Comparison of ENCODE assay signal across 8 cellular contexts in the genomic region with DNA sequence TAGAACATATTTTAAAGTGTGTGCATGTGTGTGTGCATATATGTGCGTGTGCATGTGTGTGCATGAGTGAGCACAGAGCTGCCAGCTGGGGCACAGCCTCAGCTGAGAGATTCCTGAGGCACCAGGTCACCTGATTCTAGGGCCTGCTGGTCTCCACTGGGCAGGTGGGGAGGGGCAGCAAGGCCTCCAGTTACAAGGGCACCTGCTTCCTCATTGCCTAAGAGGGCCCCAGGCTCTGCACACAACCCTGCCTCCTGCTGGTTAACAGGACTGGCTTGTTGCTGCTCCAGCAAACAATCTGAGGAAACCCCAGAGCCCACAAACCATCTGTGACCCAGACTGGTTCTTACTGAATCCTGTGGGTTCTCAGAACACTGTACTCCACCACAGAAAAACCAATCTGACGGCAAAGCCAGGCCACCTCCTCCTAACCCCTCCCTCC. TPM values are rescaled to one million over a fixed set of nuclear protein-coding genes. Genes with fewer than 3 reads are reported as not detected.
DNase-seq lines count a peak whose midpoint lies in the region; ATAC-seq and TF ChIP-seq lines count a peak whose summit lies in the region.

No MANE protein-coding gene starts in this region.

- no peaks in the 10 kb centered on the region for H3K36me3 ChIP-seq in HCT116 (ENCODE audit: control insufficient read depth in 1 of 2, insufficient read depth in 2 of 2, low read length in 2 of 2)
- peaks cover 3% of the 10 kb centered on the region; the same call in 1 of the 2 replicates for H3K36me3 ChIP-seq in Loucy (ENCODE audit: insufficient read depth, low read length)
- no peaks in the 10 kb centered on the region for H3K36me3 ChIP-seq in Panc1 (ENCODE audit: control insufficient read depth, insufficient read depth, low read length)

- TF ChIP-seq RAD21 in HCT116 (IDR thresholded peaks at IDR 0.05; ENCODE audit: low read depth), result 0 out of 2 replicates have a peak, but pooled peaks have one; percentile 33

- H2AFZ ChIP-seq in HCT116 (ENCODE audit: low read depth, low read length, poor library complexity, severe bottlenecking), result no peak overlapping the region
- H2AFZ ChIP-seq in Loucy (ENCODE audit: low read length), result no peak overlapping the region

- intact Hi-C loops in HCT116 (cut with micrococcal nuclease), result no loop called here
- intact Hi-C loops in Panc1 (cut with micrococcal nuclease; ENCODE audit: unreplicated experiment), result no loop called here
- intact Hi-C loops in activated T-helper 2 cell treated with anti-CD3 and anti-CD28 coated beads, Interferon-gamma antibody, Interleukin-2, Interleukin-4, amounts not matched to agents 10 μg/mL and 5 μg/mL and 100 μg/mL, durations not matched to agents 14 hours and 24 hours and 36 hours (cut with micrococcal nuclease), result loop anchor here (1.0 to 10.0 kb wide), 2 partner anchors 393 to 1209 kb away; a partner anchor contains a TSS

- CTCF ChIA-PET in HCT116 (lab: Charles Lee), result interaction anchor here (1.0 kb wide), 1 partner anchor 393 kb away, joined by 4 read pairs; no protein-coding TSS in a partner anchor
- CTCF ChIA-PET in Panc1 (lab: Charles Lee), result no interaction called here

- DNase-seq in GM12865 (ENCODE audit: low read depth), result peak; percentile 94
- DNase-seq in HCT116 (ENCODE audit: low read depth, low spot score), result no peak
- DNase-seq in Panc1 (ENCODE audit: low read depth, low spot score), result no peak
- DNase-seq in activated T-helper 2 cell treated with anti-CD3 and anti-CD28 coated beads, Interferon-gamma antibody, Interleukin-2, Interleukin-4, amounts not matched to agents 10 μg/mL and 5 μg/mL and 100 μg/mL, durations not matched to agents 14 hours and 24 hours and 36 hours (ENCODE audit: low spot score), result peak; percentile 77
- peak; percentile 87 for DNase-seq in iPS DF 19.7 (ENCODE audit: low read depth, low spot score)
- DNase-seq in stimulated activated CD8-positive, alpha-beta memory T cell treated with anti-CD3 and anti-CD28 coated beads, Interleukin-15, amount 100 ng/mL, for 48 hours (ENCODE audit: low read depth in 2 of 2), result peak; percentile 59
- DNase-seq in RKO (ENCODE audit: low spot score), result no peak

- no peaks in the 10 kb centered on the region for H3K36me3 Mint-ChIP-seq in activated T-helper 2 cell treated with anti-CD3 and anti-CD28 coated beads, Interferon-gamma antibody, Interleukin-2, Interleukin-4, amounts not matched to agents 10 μg/mL and 5 μg/mL and 100 μg/mL, durations not matched to agents 14 hours and 24 hours and 36 hours (ENCODE audit: low read depth)

- H3K79me2 ChIP-seq in HCT116 (ENCODE audit: insufficient read depth, low read length) (no peaks in the 10 kb centered on the region), Loucy (ENCODE audit: insufficient read depth, low read length) (no peaks in the 10 kb centered on the region)

- peaks cover 38% of the 10 kb centered on the region for H3K4me1 Mint-ChIP-seq in activated T-helper 2 cell treated with anti-CD3 and anti-CD28 coated beads, Interferon-gamma antibody, Interleukin-2, Interleukin-4, amounts not matched to agents 10 μg/mL and 5 μg/mL and 100 μg/mL, durations not matched to agents 14 hours and 24 hours and 36 hours (ENCODE audit: low read depth)

- no peaks in the 10 kb centered on the region for H4K20me1 ChIP-seq in HCT116 (ENCODE audit: insufficient read depth)
- no peaks in the 10 kb centered on the region for H4K20me1 ChIP-seq in Loucy (ENCODE audit: insufficient read depth, low read length, poor library complexity, severe bottlenecking)

- POLR2A ChIA-PET in HCT116 (lab: Charles Lee), result no interaction called here
- POLR2A ChIA-PET in Panc1 (lab: Charles Lee), result no interaction called here

- H3K9me3 Mint-ChIP-seq in activated T-helper 2 cell treated with anti-CD3 and anti-CD28 coated beads, Interferon-gamma antibody, Interleukin-2, Interleukin-4, amounts not matched to agents 10 μg/mL and 5 μg/mL and 100 μg/mL, durations not matched to agents 14 hours and 24 hours and 36 hours, result no peaks in the 10 kb centered on the region

- H3K27ac ChIP-seq in HCT116 (ENCODE audit: low read depth, low read length) (no peak overlapping the region; the same call in 1 of the 2 replicates), Panc1 (ENCODE audit: low read length) (no peak overlapping the region)

- RAD21 ChIA-PET in HCT116 (lab: Charles Lee; ENCODE audit: low non-redundant PET in 1 of 2, low total read pairs in 2 of 2, uncharacterized antibody in 2 of 2, unreplicated experiment in 2 of 2), result no interaction called here

- peaks cover 9 to 14% of the 10 kb centered on the region in 2 experiments for H3K4me1 ChIP-seq in HCT116 (ENCODE audit: control insufficient read depth in 1 of 2, insufficient read depth in 2 of 2, low read length in 2 of 2)
- H3K4me1 ChIP-seq in Loucy (ENCODE audit: insufficient read depth, low read length, poor library complexity, severe bottlenecking), result peaks cover 10% of the 10 kb centered on the region
- H3K4me1 ChIP-seq in Panc1 (ENCODE audit: control insufficient read depth, insufficient read depth, low read length), result no peaks in the 10 kb centered on the region

- peak; percentile 81 for ATAC-seq in HCT116
- no peak for ATAC-seq in Panc1

- H3K27me3 Mint-ChIP-seq in activated T-helper 2 cell treated with anti-CD3 and anti-CD28 coated beads, Interferon-gamma antibody, Interleukin-2, Interleukin-4, amounts not matched to agents 10 μg/mL and 5 μg/mL and 100 μg/mL, durations not matched to agents 14 hours and 24 hours and 36 hours (ENCODE audit: low read depth), result no peaks in the 10 kb centered on the region

- H3K9me2 ChIP-seq in HCT116 (ENCODE audit: insufficient read depth), result no peaks in the 10 kb centered on the region
- H3K9me2 ChIP-seq in Loucy (replicated peaks; ENCODE audit: low read depth, low read length), result no peaks in the 10 kb centered on the region

- no peaks in the 10 kb centered on the region for H3K9me3 ChIP-seq in HCT116 (ENCODE audit: control insufficient read depth in 1 of 2, insufficient read depth in 1 of 2, low read depth in 1 of 2, low read length in 2 of 2)
- no peaks in the 10 kb centered on the region for H3K9me3 ChIP-seq in Loucy (ENCODE audit: insufficient read depth, low read depth, low read length)
- H3K9me3 ChIP-seq in Panc1 (ENCODE audit: control insufficient read depth, insufficient read depth, low read depth, low read length), result no peaks in the 10 kb centered on the region

- H3K4me3 ChIP-seq in GM12865 (ENCODE audit: low read depth, low read length) (no peak overlapping the region), HCT116 (replicated peaks in 1 of 2; ENCODE audit: low read depth in 1 of 2, low read length in 2 of 2) (no peak overlapping the region), Loucy (ENCODE audit: low read length, poor library complexity, severe bottlenecking) (no peak overlapping the region), Panc1 (ENCODE audit: low read depth in 2 of 2, low read length in 2 of 2) (no peak overlapping the region)

- no peak overlapping the region for H3K4me3 Mint-ChIP-seq in activated T-helper 2 cell treated with anti-CD3 and anti-CD28 coated beads, Interferon-gamma antibody, Interleukin-2, Interleukin-4, amounts not matched to agents 10 μg/mL and 5 μg/mL and 100 μg/mL, durations not matched to agents 14 hours and 24 hours and 36 hours (ENCODE audit: low read depth)

- TF ChIP-seq CTCF in GM12865 (IDR thresholded peaks at IDR 0.05; ENCODE audit: insufficient read depth, low read depth, low read length, missing control alignments) (peak; percentile 70), HCT116 (IDR thresholded peaks at IDR 0.05 in 2 of 3, conservative IDR thresholded peaks at IDR 0.05 in 1 of 3; ENCODE audit: borderline replicate concordance in 1 of 3, insufficient read depth in 1 of 3, low read depth in 2 of 3, low read length in 2 of 3) (peak; percentile 20 to 58 (median 40); a peak in 4 of 6 replicates), Loucy (conservative IDR thresholded peaks at IDR 0.05; ENCODE audit: low read length) (peak; percentile 74), Panc1 (IDR thresholded peaks at IDR 0.05) (peak; percentile 31)

- no peaks in the 10 kb centered on the region for H3K27me3 ChIP-seq in HCT116 (ENCODE audit: insufficient read depth, low read length)
- H3K27me3 ChIP-seq in Loucy (ENCODE audit: insufficient read depth, low read length, poor library complexity, severe bottlenecking), result no peaks in the 10 kb centered on the region
- H3K27me3 ChIP-seq in Panc1 (ENCODE audit: control insufficient read depth, insufficient read depth, low read length), result no peaks in the 10 kb centered on the region

- TF ChIP-seq POLR2A in HCT116 (IDR thresholded peaks at IDR 0.05; ENCODE audit: borderline replicate concordance, extremely low read depth, insufficient read depth, insufficient read length), result no peak

- H3K4me2 ChIP-seq in HCT116 (ENCODE audit: low read length), result 0 out of 2 replicates have a peak overlapping the region, but pooled peaks have one; percentile 10
- H3K4me2 ChIP-seq in Loucy (ENCODE audit: low read depth, low read length, poor library complexity, severe bottlenecking), result peak overlapping the region; percentile 17

- in situ Hi-C loops in Panc1 (cut with HindIII; ENCODE audit: low pct_unique_long_range_greater_than_20kb, low sequenced_read_pairs), result no loop called here

- H3K27ac Mint-ChIP-seq in activated T-helper 2 cell treated with anti-CD3 and anti-CD28 coated beads, Interferon-gamma antibody, Interleukin-2, Interleukin-4, amounts not matched to agents 10 μg/mL and 5 μg/mL and 100 μg/mL, durations not matched to agents 14 hours and 24 hours and 36 hours, result no peak overlapping the region

- H3F3A ChIP-seq in Loucy (ENCODE audit: low read depth), result no peaks in the 10 kb centered on the region

- BruUV-seq in HCT116 (replicated peaks; lab: Mats Ljungman, UMichigan) (no TSS peak), Panc1 (replicated peaks; lab: Mats Ljungman, UMichigan) (no TSS peak)

- H3K9ac ChIP-seq in HCT116 (ENCODE audit: low read length), result no peak overlapping the region
- H3K9ac ChIP-seq in Loucy (ENCODE audit: low read depth, low read length, poor library complexity, severe bottlenecking), result no peak overlapping the region

RNA-seq across cellular contexts. Expression of a gene that starts 22.9 kb away (rescaled TPM):
- total RNA-seq in HCT116 (2021; ENCODE audit: unreplicated experiment) (23.3 TPM), Panc1 (2021; ENCODE audit: unreplicated experiment) (30.5 TPM)
- polyA plus RNA-seq in HCT116 (2012), result 13.4 and 13.9 TPM in 2 replicates
- polyA plus RNA-seq in Panc1 (2012; ENCODE audit: insufficient read length), result 20.2 TPM
- 34.4 and 34.8 TPM in 2 replicates for total RNA-seq in activated T-helper 2 cell treated with anti-CD3 and anti-CD28 coated beads, Interferon-gamma antibody, Interleukin-2, Interleukin-4, amounts not matched to agents 10 μg/mL and 5 μg/mL and 100 μg/mL, durations not matched to agents 14 hours and 24 hours and 36 hours

RNA-seq across cellular contexts. Expression of a gene that starts 36.6 kb away (rescaled TPM):
- total RNA-seq in HCT116 (2021; ENCODE audit: unreplicated experiment), result 15.9 TPM
- 7.7 and 7.8 TPM in 2 replicates for polyA plus RNA-seq in HCT116 (2012)
- total RNA-seq in Panc1 (2021; ENCODE audit: unreplicated experiment), result 27.8 TPM
- 10.4 TPM for polyA plus RNA-seq in Panc1 (2012; ENCODE audit: insufficient read length)
- total RNA-seq in activated T-helper 2 cell treated with anti-CD3 and anti-CD28 coated beads, Interferon-gamma antibody, Interleukin-2, Interleukin-4, amounts not matched to agents 10 μg/mL and 5 μg/mL and 100 μg/mL, durations not matched to agents 14 hours and 24 hours and 36 hours, result 6.3 and 7.2 TPM in 2 replicates

RNA-seq across cellular contexts. Expression of a gene that starts 57.5 kb away (rescaled TPM):
- total RNA-seq in HCT116 (2021; ENCODE audit: unreplicated experiment), result 9.9 TPM
- polyA plus RNA-seq in HCT116 (2012), result 6.6 and 7.1 TPM in 2 replicates
- total RNA-seq in Panc1 (2021; ENCODE audit: unreplicated experiment), result 2.4 TPM
- 2.6 TPM for polyA plus RNA-seq in Panc1 (2012; ENCODE audit: insufficient read length)
- 2.2 TPM in 2 replicates for total RNA-seq in activated T-helper 2 cell treated with anti-CD3 and anti-CD28 coated beads, Interferon-gamma antibody, Interleukin-2, Interleukin-4, amounts not matched to agents 10 μg/mL and 5 μg/mL and 100 μg/mL, durations not matched to agents 14 hours and 24 hours and 36 hours

Comparison
In these comparisons a context has a peak if more than half of its experiments do, and no peak if none do; other contexts are left out.
1. DNase-seq: peak in GM12865 (single experiment), activated T-helper 2 cell treated with anti-CD3 and anti-CD28 coated beads, Interferon-gamma antibody, Interleukin-2, Interleukin-4, amounts not matched to agents 10 μg/mL and 5 μg/mL and 100 μg/mL, durations not matched to agents 14 hours and 24 hours and 36 hours (single experiment), iPS DF 19.7 (single experiment) and stimulated activated CD8-positive, alpha-beta memory T cell treated with anti-CD3 and anti-CD28 coated beads, Interleukin-15, amount 100 ng/mL, for 48 hours (2 of 2); none in HCT116 (single experiment), Panc1 (single experiment) and RKO (single experiment).
2. Peak in every context shown above with its lines, with median percentiles within 50 percentile points of each other: CTCF ChIP-seq.